2 cellular contexts compared by ENCODE assay signal in genomic region chr2:47687856-47688255, GRCh38.
TF ChIP-seq lines count a peak whose summit lies in the region.

No MANE protein-coding gene starts in this region.

TF ChIP-seq in HCT116, 20 proteins besides CTCF, POLR2A, EP300 and RAD21 (continued from another document):
- TF ChIP-seq CBX3 (IDR thresholded peaks at IDR 0.05; ENCODE audit: low read depth) (peak; percentile 54; the same call in 1 of the 2 replicates), ELF1 (IDR thresholded peaks at IDR 0.05; ENCODE audit: borderline replicate concordance, low read depth) (no peak), JUND (IDR thresholded peaks at IDR 0.05) (no peak), MAX (IDR thresholded peaks at IDR 0.05) (no peak), SP1 (IDR thresholded peaks at IDR 0.05; ENCODE audit: low read depth) (no peak)
- TF ChIP-seq, protein P1, sequence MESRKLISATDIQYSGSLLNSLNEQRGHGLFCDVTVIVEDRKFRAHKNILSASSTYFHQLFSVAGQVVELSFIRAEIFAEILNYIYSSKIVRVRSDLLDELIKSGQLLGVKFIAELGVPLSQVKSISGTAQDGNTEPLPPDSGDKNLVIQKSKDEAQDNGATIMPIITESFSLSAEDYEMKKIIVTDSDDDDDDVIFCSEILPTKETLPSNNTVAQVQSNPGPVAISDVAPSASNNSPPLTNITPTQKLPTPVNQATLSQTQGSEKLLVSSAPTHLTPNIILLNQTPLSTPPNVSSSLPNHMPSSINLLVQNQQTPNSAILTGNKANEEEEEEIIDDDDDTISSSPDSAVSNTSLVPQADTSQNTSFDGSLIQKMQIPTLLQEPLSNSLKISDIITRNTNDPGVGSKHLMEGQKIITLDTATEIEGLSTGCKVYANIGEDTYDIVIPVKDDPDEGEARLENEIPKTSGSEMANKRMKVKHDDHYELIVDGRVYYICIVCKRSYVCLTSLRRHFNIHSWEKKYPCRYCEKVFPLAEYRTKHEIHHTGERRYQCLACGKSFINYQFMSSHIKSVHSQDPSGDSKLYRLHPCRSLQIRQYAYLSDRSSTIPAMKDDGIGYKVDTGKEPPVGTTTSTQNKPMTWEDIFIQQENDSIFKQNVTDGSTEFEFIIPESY (IDR thresholded peaks at IDR 0.05; ENCODE audit: extremely low read depth, insufficient replicate concordance, low read length), result no peak

TF ChIP-seq in GM12878, 131 proteins besides CTCF, POLR2A, EP300 and RAD21:
- TF ChIP-seq CBX5 (IDR thresholded peaks at IDR 0.05; ENCODE audit: low read depth) (peak; percentile 92), TCF7 (IDR thresholded peaks at IDR 0.05; ENCODE audit: borderline replicate concordance) (no peak), PAX5 (IDR thresholded peaks at IDR 0.05; ENCODE audit: borderline replicate concordance, low read depth, low read length) (no peak)
